ENCODE assay signal across 21 cellular contexts in the genomic region with DNA sequence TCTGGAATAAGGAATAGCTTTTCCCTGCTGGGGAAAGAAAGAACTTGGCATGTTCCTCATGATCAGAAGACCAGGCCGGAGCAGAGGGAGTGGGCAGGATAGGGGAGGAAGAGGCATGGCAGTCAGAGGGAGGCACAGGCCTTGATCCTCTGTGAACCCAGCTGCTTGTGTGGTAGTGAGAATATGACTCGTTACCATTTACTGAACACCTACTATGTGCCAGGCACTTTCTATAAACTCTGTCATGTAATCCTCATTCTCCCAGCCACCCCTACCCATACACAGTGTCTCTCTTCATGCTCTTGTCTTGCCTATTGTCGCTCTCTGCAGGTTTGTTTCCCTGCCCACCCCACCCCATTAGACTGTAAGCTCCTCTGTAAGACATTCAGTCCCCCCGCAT.
"Had no signal": no experiment of that assay in that cellular context is flagged by ENCODE, and none has a peak within 500 bp of the region (broad histone marks: within the 10 kb centered on the region; RNA-seq: fewer than 3 reads in every experiment).

No MANE protein-coding gene starts in this region.

- H3K9me3 ChIP-seq: ascending aorta, colonic mucosa, heart right ventricle, prostate gland, spleen, thoracic aorta had no signal

- H3K4me1 ChIP-seq: ascending aorta, colonic mucosa, prostate gland had no signal

- ATAC-seq: activated CD4-positive, alpha-beta T cell treated with anti-CD3 and anti-CD28 coated beads for 36 hours; activated naive CD4-positive, alpha-beta T cell treated with anti-CD3 and anti-CD28 coated beads, Interleukin-2, amount 50 U/mL, for 72 hours; activated T-helper 17 cell treated with anti-CD3 and anti-CD28 coated beads, Interleukin-2, amount 50 U/mL, for 72 hours; heart right ventricle; left colon; naive thymus-derived CD8-positive, alpha-beta T cell had no signal

- H3K36me3 ChIP-seq: ascending aorta, colonic mucosa, heart right ventricle, prostate gland, spleen, thoracic aorta had no signal

- H3K27me3 ChIP-seq: ascending aorta, colonic mucosa had no signal

- DNase-seq: activated B cell treated with CpG ODN at 0.5 μM for 24 hours; activated CD4-positive, alpha-beta T cell treated with anti-CD3 and anti-CD28 coated beads for 36 hours; activated CD4-positive, alpha-beta T cell treated with anti-CD3 and anti-CD28 coated beads, Interleukin-2, amount 50 U/mL, for 4 hours; activated CD8-positive, alpha-beta memory T cell treated with anti-CD3 and anti-CD28 coated beads for 24 hours; activated CD8-positive, alpha-beta memory T cell treated with anti-CD3 and anti-CD28 coated beads, Interleukin-2, amount 50 U/mL, for 4 hours; activated T-cell treated with anti-CD3 and anti-CD28 coated beads, Interleukin-2, amount 50 U/mL, for 24 hours; colonic mucosa; dorsolateral prefrontal cortex; heart right ventricle; left colon; mesenchymal stem cell; naive thymus-derived CD8-positive, alpha-beta T cell; spleen; stimulated activated CD4-positive, alpha-beta T cell treated with anti-CD3 and anti-CD28 coated beads, Interleukin-4, amount 100 ng/mL, for 1 hour; stimulated activated naive CD4-positive, alpha-beta T cell; T-helper 9 cell had no signal

- H3K27ac ChIP-seq: ascending aorta, dorsolateral prefrontal cortex, heart right ventricle, prostate gland, spleen, thoracic aorta had no signal

- H3K4me3 ChIP-seq: ascending aorta, colonic mucosa, dorsolateral prefrontal cortex, heart right ventricle, prostate gland, spleen, thoracic aorta had no signal
